1 cellular context compared by ENCODE assay signal in the genomic region with DNA sequence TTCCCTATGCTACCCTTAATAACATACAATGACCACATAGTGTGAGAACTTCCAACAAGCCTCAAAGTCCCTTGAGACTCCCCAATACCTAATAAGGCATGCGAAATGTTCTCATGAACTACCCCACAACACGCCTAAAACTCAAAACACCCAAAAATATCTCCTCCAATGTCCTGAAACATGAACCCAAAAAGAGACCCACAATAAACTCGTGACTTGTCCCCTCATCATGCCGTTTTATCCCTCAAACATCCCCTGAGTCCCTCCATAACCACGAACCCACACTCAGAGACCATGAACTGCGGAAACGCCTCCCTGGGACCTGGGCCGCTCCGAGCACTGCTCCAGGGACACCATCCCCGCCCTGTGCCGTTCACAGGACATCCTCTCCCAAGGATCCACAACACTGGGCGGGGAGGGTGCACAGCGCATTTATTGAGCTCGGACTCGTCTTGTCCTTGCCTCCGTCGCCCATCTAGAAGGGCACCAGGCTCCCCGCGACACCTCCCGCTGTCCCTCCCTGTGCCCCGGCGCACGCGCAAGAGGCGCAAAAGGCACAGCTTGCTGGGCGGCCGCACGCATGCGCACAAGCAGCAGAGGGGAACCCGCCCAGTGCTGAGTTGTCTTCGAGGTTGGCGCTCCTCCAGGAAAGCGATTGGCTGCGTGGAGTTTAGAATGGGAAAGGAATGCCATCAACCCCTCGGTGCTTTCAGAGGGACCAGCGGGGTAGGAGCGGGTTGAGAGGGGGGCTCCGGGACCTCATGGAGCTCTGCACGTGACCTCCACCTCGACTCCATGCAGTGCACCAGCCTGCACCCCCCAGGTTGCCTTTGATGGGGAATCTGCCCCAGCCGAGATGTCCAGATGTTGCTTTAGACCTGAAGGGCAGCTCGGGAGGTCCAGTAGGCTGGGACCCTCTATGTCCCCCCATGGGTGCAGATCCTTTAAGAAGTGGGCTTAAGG.
TF ChIP-seq lines count a peak whose summit lies in the region.

No MANE protein-coding gene starts in this region.

TF ChIP-seq in GM12878, 131 proteins besides CTCF, POLR2A, EP300 and RAD21 (continued from another document):
- TF ChIP-seq, protein P1, sequence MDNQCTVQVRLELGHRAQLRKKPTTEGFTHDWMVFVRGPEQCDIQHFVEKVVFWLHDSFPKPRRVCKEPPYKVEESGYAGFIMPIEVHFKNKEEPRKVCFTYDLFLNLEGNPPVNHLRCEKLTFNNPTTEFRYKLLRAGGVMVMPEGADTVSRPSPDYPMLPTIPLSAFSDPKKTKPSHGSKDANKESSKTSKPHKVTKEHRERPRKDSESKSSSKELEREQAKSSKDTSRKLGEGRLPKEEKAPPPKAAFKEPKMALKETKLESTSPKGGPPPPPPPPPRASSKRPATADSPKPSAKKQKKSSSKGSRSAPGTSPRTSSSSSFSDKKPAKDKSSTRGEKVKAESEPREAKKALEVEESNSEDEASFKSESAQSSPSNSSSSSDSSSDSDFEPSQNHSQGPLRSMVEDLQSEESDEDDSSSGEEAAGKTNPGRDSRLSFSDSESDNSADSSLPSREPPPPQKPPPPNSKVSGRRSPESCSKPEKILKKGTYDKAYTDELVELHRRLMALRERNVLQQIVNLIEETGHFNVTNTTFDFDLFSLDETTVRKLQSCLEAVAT (IDR thresholded peaks at IDR 0.05) = peak; percentile 77
- TF ChIP-seq, protein P2, sequence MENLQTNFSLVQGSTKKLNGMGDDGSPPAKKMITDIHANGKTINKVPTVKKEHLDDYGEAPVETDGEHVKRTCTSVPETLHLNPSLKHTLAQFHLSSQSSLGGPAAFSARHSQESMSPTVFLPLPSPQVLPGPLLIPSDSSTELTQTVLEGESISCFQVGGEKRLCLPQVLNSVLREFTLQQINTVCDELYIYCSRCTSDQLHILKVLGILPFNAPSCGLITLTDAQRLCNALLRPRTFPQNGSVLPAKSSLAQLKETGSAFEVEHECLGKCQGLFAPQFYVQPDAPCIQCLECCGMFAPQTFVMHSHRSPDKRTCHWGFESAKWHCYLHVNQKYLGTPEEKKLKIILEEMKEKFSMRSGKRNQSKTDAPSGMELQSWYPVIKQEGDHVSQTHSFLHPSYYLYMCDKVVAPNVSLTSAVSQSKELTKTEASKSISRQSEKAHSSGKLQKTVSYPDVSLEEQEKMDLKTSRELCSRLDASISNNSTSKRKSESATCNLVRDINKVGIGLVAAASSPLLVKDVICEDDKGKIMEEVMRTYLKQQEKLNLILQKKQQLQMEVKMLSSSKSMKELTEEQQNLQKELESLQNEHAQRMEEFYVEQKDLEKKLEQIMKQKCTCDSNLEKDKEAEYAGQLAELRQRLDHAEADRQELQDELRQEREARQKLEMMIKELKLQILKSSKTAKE (IDR thresholded peaks at IDR 0.05; ENCODE audit: low read depth, poor library complexity, severe bottlenecking) = no peak
- TF ChIP-seq, protein P3, sequence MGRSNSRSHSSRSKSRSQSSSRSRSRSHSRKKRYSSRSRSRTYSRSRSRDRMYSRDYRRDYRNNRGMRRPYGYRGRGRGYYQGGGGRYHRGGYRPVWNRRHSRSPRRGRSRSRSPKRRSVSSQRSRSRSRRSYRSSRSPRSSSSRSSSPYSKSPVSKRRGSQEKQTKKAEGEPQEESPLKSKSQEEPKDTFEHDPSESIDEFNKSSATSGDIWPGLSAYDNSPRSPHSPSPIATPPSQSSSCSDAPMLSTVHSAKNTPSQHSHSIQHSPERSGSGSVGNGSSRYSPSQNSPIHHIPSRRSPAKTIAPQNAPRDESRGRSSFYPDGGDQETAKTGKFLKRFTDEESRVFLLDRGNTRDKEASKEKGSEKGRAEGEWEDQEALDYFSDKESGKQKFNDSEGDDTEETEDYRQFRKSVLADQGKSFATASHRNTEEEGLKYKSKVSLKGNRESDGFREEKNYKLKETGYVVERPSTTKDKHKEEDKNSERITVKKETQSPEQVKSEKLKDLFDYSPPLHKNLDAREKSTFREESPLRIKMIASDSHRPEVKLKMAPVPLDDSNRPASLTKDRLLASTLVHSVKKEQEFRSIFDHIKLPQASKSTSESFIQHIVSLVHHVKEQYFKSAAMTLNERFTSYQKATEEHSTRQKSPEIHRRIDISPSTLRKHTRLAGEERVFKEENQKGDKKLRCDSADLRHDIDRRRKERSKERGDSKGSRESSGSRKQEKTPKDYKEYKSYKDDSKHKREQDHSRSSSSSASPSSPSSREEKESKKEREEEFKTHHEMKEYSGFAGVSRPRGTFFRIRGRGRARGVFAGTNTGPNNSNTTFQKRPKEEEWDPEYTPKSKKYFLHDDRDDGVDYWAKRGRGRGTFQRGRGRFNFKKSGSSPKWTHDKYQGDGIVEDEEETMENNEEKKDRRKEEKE (IDR thresholded peaks at IDR 0.05) = no peak
- TF ChIP-seq, protein P4, sequence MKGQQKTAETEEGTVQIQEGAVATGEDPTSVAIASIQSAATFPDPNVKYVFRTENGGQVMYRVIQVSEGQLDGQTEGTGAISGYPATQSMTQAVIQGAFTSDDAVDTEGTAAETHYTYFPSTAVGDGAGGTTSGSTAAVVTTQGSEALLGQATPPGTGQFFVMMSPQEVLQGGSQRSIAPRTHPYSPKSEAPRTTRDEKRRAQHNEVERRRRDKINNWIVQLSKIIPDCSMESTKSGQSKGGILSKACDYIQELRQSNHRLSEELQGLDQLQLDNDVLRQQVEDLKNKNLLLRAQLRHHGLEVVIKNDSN (IDR thresholded peaks at IDR 0.05; ENCODE audit: borderline replicate concordance, extremely low read length, insufficient read depth, low read depth, low read length) = no peak
- TF ChIP-seq MEF2B (IDR thresholded peaks at IDR 0.05; ENCODE audit: partially characterized antibody, poor library complexity, severe bottlenecking) (peak; percentile 97), POLR2AphosphoS2 (IDR thresholded peaks at IDR 0.05; ENCODE audit: low read depth, low read length) (peak; percentile 57; the same call in 1 of the 2 replicates), NFXL1 (IDR thresholded peaks at IDR 0.05; ENCODE audit: borderline replicate concordance) (no peak), NBN (IDR thresholded peaks at IDR 0.05) (peak; percentile 91)
- TF ChIP-seq, protein P5, sequence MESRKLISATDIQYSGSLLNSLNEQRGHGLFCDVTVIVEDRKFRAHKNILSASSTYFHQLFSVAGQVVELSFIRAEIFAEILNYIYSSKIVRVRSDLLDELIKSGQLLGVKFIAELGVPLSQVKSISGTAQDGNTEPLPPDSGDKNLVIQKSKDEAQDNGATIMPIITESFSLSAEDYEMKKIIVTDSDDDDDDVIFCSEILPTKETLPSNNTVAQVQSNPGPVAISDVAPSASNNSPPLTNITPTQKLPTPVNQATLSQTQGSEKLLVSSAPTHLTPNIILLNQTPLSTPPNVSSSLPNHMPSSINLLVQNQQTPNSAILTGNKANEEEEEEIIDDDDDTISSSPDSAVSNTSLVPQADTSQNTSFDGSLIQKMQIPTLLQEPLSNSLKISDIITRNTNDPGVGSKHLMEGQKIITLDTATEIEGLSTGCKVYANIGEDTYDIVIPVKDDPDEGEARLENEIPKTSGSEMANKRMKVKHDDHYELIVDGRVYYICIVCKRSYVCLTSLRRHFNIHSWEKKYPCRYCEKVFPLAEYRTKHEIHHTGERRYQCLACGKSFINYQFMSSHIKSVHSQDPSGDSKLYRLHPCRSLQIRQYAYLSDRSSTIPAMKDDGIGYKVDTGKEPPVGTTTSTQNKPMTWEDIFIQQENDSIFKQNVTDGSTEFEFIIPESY (IDR thresholded peaks at IDR 0.05) = no peak
TF ChIP-seq in GM12878: peak in this region for 30.
